20 cellular contexts compared by ENCODE assay signal in the genomic region with DNA sequence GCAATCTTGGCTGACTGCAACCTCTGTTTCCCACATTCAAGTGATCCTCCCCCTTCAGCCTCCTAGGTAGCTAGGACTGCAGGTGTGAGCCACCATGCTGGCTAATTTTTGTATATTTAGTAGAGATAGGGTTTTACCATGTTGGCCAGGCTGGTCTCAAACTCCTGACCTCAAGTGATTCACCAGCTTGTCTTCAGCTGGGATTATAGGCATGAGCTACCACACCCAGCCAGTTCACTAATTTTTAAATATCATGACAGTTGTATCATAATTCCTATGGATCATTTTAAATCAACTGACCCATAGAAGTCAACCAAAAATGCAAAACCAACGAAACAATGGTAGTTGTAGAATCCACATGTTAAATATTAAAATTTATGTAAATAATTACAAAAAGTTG. TPM values are rescaled to one million over a fixed set of nuclear protein-coding genes. Genes with fewer than 3 reads are reported as not detected.
DNase-seq lines count a peak whose midpoint lies in the region; ATAC-seq and TF ChIP-seq lines count a peak whose summit lies in the region.
"Had no signal": no experiment of that assay in that cellular context is flagged by ENCODE, and none has a peak within 500 bp of the region (broad histone marks: within the 10 kb centered on the region; RNA-seq: fewer than 3 reads in every experiment).

No MANE protein-coding gene starts in this region.

- H2AFZ ChIP-seq in GM23248, result no peak overlapping the region

- in situ Hi-C loops in GM23248 (cut with MboI), result no loop called here

- H3K4me2 ChIP-seq in GM23248 (ENCODE audit: unreplicated experiment), result peak overlapping the region; percentile 2
- H3K4me2 ChIP-seq: BLaER1 had no signal

- H3K79me2 ChIP-seq in GM23248 (ENCODE audit: insufficient read depth), result peaks cover 100% of the 10 kb centered on the region

- H3K36me3 ChIP-seq in left ventricle myocardium inferior, result no peaks in the 10 kb centered on the region
- no peaks in the 10 kb centered on the region for H3K36me3 ChIP-seq in GM23248 (ENCODE audit: low read depth)
- H3K36me3 ChIP-seq in neutrophil, result no peaks in the 10 kb centered on the region
- no peaks in the 10 kb centered on the region for H3K36me3 ChIP-seq in thyroid gland

- DNase-seq in left ventricle myocardium inferior (no peak), Right ventricle myocardium inferior (ENCODE audit: missing footprints) (no peak), GM23248 (peak; percentile 17), thyroid gland (no peak), NCI-H2029 treated with DMSO at 0.1 percent for 48 hours (lab: John Stamatoyannopoulos, UW) (no peak)
- DNase-seq in stimulated activated CD8-positive, alpha-beta memory T cell treated with anti-CD3 and anti-CD28 coated beads, Interleukin-4, amount 100 ng/mL, for 48 hours, result no peak
- DNase-seq: CD4-positive, alpha-beta T cell; H9; Kasumi-1; NCI-H1092 treated with DMSO at 0.1 percent for 48 hours; NCI-H1436 treated with DMSO at 0.1 percent for 48 hours; NCI-H187 treated with DMSO at 0.1 percent for 48 hours; NCI-H2107; NCI-H446; NCI-H524 treated with DMSO at 0.1 percent for 48 hours; NK-92 treated with Interleukin-12 subunit alpha and Interleukin-12 subunit beta, amount 100 ng/mL, for 24 hours had no signal

- H3K4me1 ChIP-seq in left ventricle myocardium inferior (peaks cover 96% of the 10 kb centered on the region), GM23248 (ENCODE audit: insufficient read depth) (peaks cover 21% of the 10 kb centered on the region), neutrophil (ENCODE audit: control insufficient read depth in 1 of 2, insufficient read depth in 1 of 2, low read depth in 1 of 2, low read length in 1 of 2) (peaks cover 31 to 57% of the 10 kb centered on the region in 2 experiments), thyroid gland (peaks cover 66 to 96% of the 10 kb centered on the region in 2 donors)

- WGBS in GM23248 (ENCODE audit: low coverage in 1 of 2, low lambda C conversion rate in 2 of 2, missing lambda C conversion rate in 2 of 2), 2 experiments, result 8 to 17% methylated on average over 1 of the region's 1 CpG
- WGBS in thyroid gland, 2 donors, result 95 to 98% methylated on average over 1 of the region's 1 CpG

- intact Hi-C loops in left ventricle myocardium inferior (cut with micrococcal nuclease) (no loop called here), Right ventricle myocardium inferior (cut with DNase I) (loop anchor here (5.0 kb wide), 1 partner anchor 33 kb away; a partner anchor contains a TSS), thyroid gland (cut with DNase I) (no loop called here)

- TF ChIP-seq POLR2A in thyroid gland (IDR thresholded peaks at IDR 0.05), result no peak

- H3K4me3 ChIP-seq in left ventricle myocardium inferior (peak overlapping the region; percentile 24), GM23248 (no peak overlapping the region), neutrophil (ENCODE audit: low read depth in 1 of 2, low read length in 1 of 2) (no peak overlapping the region), thyroid gland (replicated peaks in 1 of 3) (no peak overlapping the region)
- H3K4me3 ChIP-seq: BLaER1, K562, SJSA1 had no signal

- H3K27me3 ChIP-seq in left ventricle myocardium inferior (ENCODE audit: low read depth) (no peaks in the 10 kb centered on the region), GM23248 (replicated peaks; ENCODE audit: insufficient read depth) (no peaks in the 10 kb centered on the region), neutrophil (no peaks in the 10 kb centered on the region), thyroid gland (no peaks in the 10 kb centered on the region)
- H3K27me3 ChIP-seq: BLaER1, SJSA1 had no signal

- H3K27ac ChIP-seq in left ventricle myocardium inferior (replicated peaks), result peak overlapping the region; percentile 87
- peak overlapping the region; percentile 31 for H3K27ac ChIP-seq in GM23248
- peak overlapping the region; percentile 76 for H3K27ac ChIP-seq in neutrophil
- peak overlapping the region in 2 of 3 donors; percentile 5 to 33 for H3K27ac ChIP-seq in thyroid gland
- H3K27ac ChIP-seq: BLaER1, SJSA1 had no signal

- no peak overlapping the region for H3K9ac ChIP-seq in GM23248
- H3K9ac ChIP-seq: BLaER1 had no signal

- ATAC-seq in Right ventricle myocardium inferior, result no peak

- TF ChIP-seq CTCF in left ventricle myocardium inferior (IDR thresholded peaks at IDR 0.05; ENCODE audit: borderline replicate concordance) (no peak), neutrophil (IDR thresholded peaks at IDR 0.05) (no peak), thyroid gland (IDR thresholded peaks at IDR 0.05) (no peak)

- peaks cover 29% of the 10 kb centered on the region for H4K20me1 ChIP-seq in GM23248 (ENCODE audit: insufficient read depth)

- H3K9me3 ChIP-seq in left ventricle myocardium inferior (replicated peaks) (no peaks in the 10 kb centered on the region), GM23248 (ENCODE audit: low read depth) (no peaks in the 10 kb centered on the region), neutrophil (no peaks in the 10 kb centered on the region), thyroid gland (no peaks in the 10 kb centered on the region)
- H3K9me3 ChIP-seq: SJSA1 had no signal

- peaks cover 14% of the 10 kb centered on the region; the same call in 1 of the 2 replicates for H3F3A ChIP-seq in GM23248 (ENCODE audit: insufficient read depth)

- no peaks in the 10 kb centered on the region for H3K9me2 ChIP-seq in GM23248 (ENCODE audit: insufficient read depth)

RNA-seq across cellular contexts. Expression of a gene that starts 35.1 kb away (rescaled TPM):
- total RNA-seq in left ventricle myocardium inferior, result 137 TPM
- total RNA-seq in Right ventricle myocardium inferior, result 144 TPM
- 87.4 and 91.6 TPM in 2 replicates for total RNA-seq in GM23248 (2014; rRNA removed; shearing (Covaris generic))
- 57.3 and 59.0 TPM in 2 replicates for polyA plus RNA-seq in GM23248 (2016; fragmentation: Nextera tagmentation; extraction: Ambion mirVana)
- 100 to 1,000 TPM; 151 to 174 (median 163) TPM for total RNA-seq in thyroid gland

Comparison
In these comparisons a context has a peak if more than half of its experiments do, and no peak if none do; other contexts are left out.
1. H3K27ac ChIP-seq: peak in every context shown above with its lines; median percentile 87 in left ventricle myocardium inferior; 76 in neutrophil; 31 in GM23248; 19 in thyroid gland.